Comparison of ENCODE assay signal across 21 cellular contexts in genomic region chr7:92200791-92201190, GRCh38. TPM values are rescaled to one million over a fixed set of nuclear protein-coding genes. Genes with fewer than 3 reads are reported as not detected.
"Had no signal": no experiment of that assay in that cellular context is flagged by ENCODE, and none has a peak within 500 bp of the region (broad histone marks: within the 10 kb centered on the region; RNA-seq: fewer than 3 reads in every experiment).

No MANE protein-coding gene starts in this region.

- H3K27ac ChIP-seq: body of pancreas, dorsolateral prefrontal cortex, epithelial cell of prostate, spleen, upper lobe of right lung had no signal

- DNase-seq: activated B cell treated with CpG ODN at 0.5 μM for 24 hours; activated CD4-positive, alpha-beta memory T cell treated with anti-CD3 and anti-CD28 coated beads for 36 hours; activated CD4-positive, alpha-beta T cell treated with anti-CD3 and anti-CD28 coated beads for 4 hours; activated naive CD4-positive, alpha-beta T cell; activated T-cell treated with anti-CD3 and anti-CD28 coated beads for 4 hours; body of pancreas; central memory CD4-positive, alpha-beta T cell; dorsolateral prefrontal cortex; foreskin melanocyte; hypothalamus; kidney; midbrain; retina; spleen; stimulated activated CD8-positive, alpha-beta memory T cell treated with anti-CD3 and anti-CD28 coated beads, Interleukin-4, amount 100 ng/mL, for 48 hours; stimulated activated naive CD4-positive, alpha-beta T cell; upper lobe of right lung had no signal

- H3K9me3 ChIP-seq: body of pancreas, upper lobe of right lung had no signal

- H3K4me1 ChIP-seq: body of pancreas, spleen, upper lobe of right lung had no signal

- H3K27me3 ChIP-seq: body of pancreas, dorsolateral prefrontal cortex, spleen, upper lobe of right lung had no signal

- H3K4me3 ChIP-seq: body of pancreas, dorsolateral prefrontal cortex, lung, spleen, upper lobe of right lung had no signal

- ATAC-seq: activated T-helper 17 cell treated with anti-CD3 and anti-CD28 coated beads, Interleukin-2, amount 50 U/mL, for 72 hours; body of pancreas; left lobe of liver; upper lobe of right lung had no signal

RNA-seq across cellular contexts. Expression of gene LRRD1, which starts 21.8 kb away (rescaled TPM):
- total RNA-seq: activated B cell treated with CpG ODN at 0.5 μM for 24 hours; activated CD4-positive, alpha-beta memory T cell treated with anti-CD3 and anti-CD28 coated beads for 36 hours; body of pancreas; left lobe of liver; upper lobe of right lung had no signal
